Comparison of ENCODE assay signal across 8 cellular contexts in the genomic region with DNA sequence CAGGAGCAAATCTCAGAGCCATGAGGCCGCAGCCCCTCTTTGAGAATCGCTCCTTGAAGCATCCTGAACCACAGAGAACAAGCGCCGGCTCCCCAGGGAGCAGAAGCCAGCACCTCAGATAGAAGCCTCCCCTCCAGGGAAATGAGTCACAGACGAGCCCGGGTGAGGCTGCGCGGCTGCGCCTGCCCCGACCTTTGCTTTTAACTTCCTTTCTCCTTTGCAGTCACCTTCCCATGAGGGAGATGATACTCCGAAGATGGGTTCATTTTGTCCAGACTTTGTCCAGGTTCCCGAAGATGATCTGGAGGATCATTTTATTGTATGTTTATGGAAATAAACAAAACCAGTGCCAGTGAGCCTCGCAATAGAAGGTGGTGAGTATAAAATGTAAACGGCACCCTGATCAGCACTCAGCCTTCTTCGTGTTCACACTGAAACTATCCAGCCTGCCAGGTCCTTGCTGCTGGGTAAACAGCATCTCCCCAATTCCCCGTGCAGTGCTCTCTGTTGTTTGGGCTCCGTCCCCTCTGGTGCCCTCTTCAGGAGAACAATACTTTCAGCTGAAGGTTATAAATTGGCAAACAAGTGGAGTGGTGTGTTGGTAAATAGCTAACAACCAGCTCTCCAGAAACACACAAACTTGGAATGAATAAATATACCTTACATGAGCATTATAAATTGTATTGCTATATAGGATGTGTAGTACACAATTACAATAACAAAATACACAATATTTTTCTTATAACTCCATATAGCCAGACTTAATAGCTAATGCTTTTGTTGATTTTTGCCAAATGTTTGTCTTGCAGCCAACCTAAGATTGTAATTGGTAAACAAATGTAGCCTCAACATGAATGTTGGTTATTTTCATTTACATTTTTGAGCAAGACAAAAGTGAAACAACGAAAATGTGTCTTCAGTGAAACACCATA. TPM values are rescaled to one million over a fixed set of nuclear protein-coding genes. Genes with fewer than 3 reads are reported as not detected.
DNase-seq lines count a peak whose midpoint lies in the region; ATAC-seq and TF ChIP-seq lines count a peak whose summit lies in the region.

No MANE protein-coding gene starts in this region.

- H3K4me3 Mint-ChIP-seq in endodermal cell: peak overlapping the region; percentile 51

- peak; percentile 81 for TF ChIP-seq CTCF in endodermal cell (conservative IDR thresholded peaks at IDR 0.05)

- H3K4me1 ChIP-seq in endodermal cell (ENCODE audit: control insufficient read depth, insufficient read depth, low read length): no peaks in the 10 kb centered on the region

- DNase-seq in CMK (ENCODE audit: low read depth) (peak; percentile 32), NCI-H524 treated with DMSO at 0.1 percent for 48 hours (lab: John Stamatoyannopoulos, UW) (peak; percentile 54), endodermal cell (peak; percentile 91), midbrain (lab: John Stamatoyannopoulos, UW) (peak; percentile 68)
- peak; percentile 62 to 71 for DNase-seq in activated CD4-positive, alpha-beta T cell treated with anti-CD3 and anti-CD28 coated beads, Interleukin-2, amount 50 U/mL, for 48 hours
- peak; percentile 67 for DNase-seq in stimulated activated naive CD8-positive, alpha-beta T cell treated with anti-CD3 and anti-CD28 coated beads, Interleukin-15, Interleukin-2, amounts not matched to agents 100 U/mL and 50 U/mL, for 24 hours

- no peaks in the 10 kb centered on the region for H3K36me3 ChIP-seq in endodermal cell (ENCODE audit: control insufficient read depth, insufficient read depth, low read length)

- peak overlapping the region; percentile 67 for H3K4me3 ChIP-seq in endodermal cell (ENCODE audit: low read length)

- H3K27me3 Mint-ChIP-seq in endodermal cell (ENCODE audit: insufficient read depth): peaks cover 9% of the 10 kb centered on the region

- ATAC-seq in GM19328 (IDR thresholded peaks at IDR 0.05; ENCODE audit: unreplicated experiment): peak; percentile 71
- ATAC-seq in HG03439 (IDR thresholded peaks at IDR 0.05; ENCODE audit: unreplicated experiment): peak; percentile 78
- ATAC-seq in stimulated activated naive CD8-positive, alpha-beta T cell treated with anti-CD3 and anti-CD28 coated beads, Interleukin-15, Interleukin-2, amounts not matched to agents 100 U/mL and 50 U/mL, for 24 hours: peak; percentile 93

- no peak overlapping the region for H3K9ac ChIP-seq in endodermal cell (ENCODE audit: extremely low read depth, low read length, poor library complexity, severe bottlenecking)

- H3K4me1 Mint-ChIP-seq in endodermal cell: peaks cover 9% of the 10 kb centered on the region

- H3K36me3 Mint-ChIP-seq in endodermal cell (ENCODE audit: low read depth): no peaks in the 10 kb centered on the region

- H3K27ac ChIP-seq in endodermal cell (ENCODE audit: low read depth, low read length): peak overlapping the region; percentile 24

- no peaks in the 10 kb centered on the region for H3K9me3 ChIP-seq in endodermal cell (ENCODE audit: control insufficient read depth, low read length)

- H3K9me3 Mint-ChIP-seq in endodermal cell: peaks cover 2% of the 10 kb centered on the region

- H3K27me3 ChIP-seq in endodermal cell (ENCODE audit: control insufficient read depth, insufficient read depth, low read length, poor library complexity, severe bottlenecking): no peaks in the 10 kb centered on the region

- peak overlapping the region; percentile 41 for H3K27ac Mint-ChIP-seq in endodermal cell

- WGBS in endodermal cell (ENCODE audit: insufficient coverage in 1 of 2, insufficient read length in 1 of 2), 2 experiments: 20 to 21% methylated on average over 8 to 18 of the region's 18 CpGs

RNA-seq across cellular contexts. Expression of a gene that starts 41.4 kb away (rescaled TPM):
- 10 to 100 TPM; 21.2 to 21.8 TPM for total RNA-seq in endodermal cell
- polyA plus RNA-seq in endodermal cell (2013, experiment 1 of 2): 20.7 TPM
- polyA plus RNA-seq in endodermal cell (2013, experiment 2 of 2): 18.7 TPM

Comparison
In these comparisons a context has a peak if more than half of its experiments do, and no peak if none do; other contexts are left out.
1. Peak in every context shown above with its lines: DNase-seq, ATAC-seq, H3K4me3 ChIP-seq and H3K27ac ChIP-seq.
2. DNase-seq: peak in every context shown above with its lines; median percentile 91 in endodermal cell; 68 in midbrain; 67 in stimulated activated naive CD8-positive, alpha-beta T cell treated with anti-CD3 and anti-CD28 coated beads, Interleukin-15, Interleukin-2, amounts not matched to agents 100 U/mL and 50 U/mL, for 24 hours; 66 in activated CD4-positive, alpha-beta T cell treated with anti-CD3 and anti-CD28 coated beads, Interleukin-2, amount 50 U/mL, for 48 hours; 54 in NCI-H524 treated with DMSO at 0.1 percent for 48 hours; 32 in CMK.